ENCODE assay signal across 8 cellular contexts in the genomic region with DNA sequence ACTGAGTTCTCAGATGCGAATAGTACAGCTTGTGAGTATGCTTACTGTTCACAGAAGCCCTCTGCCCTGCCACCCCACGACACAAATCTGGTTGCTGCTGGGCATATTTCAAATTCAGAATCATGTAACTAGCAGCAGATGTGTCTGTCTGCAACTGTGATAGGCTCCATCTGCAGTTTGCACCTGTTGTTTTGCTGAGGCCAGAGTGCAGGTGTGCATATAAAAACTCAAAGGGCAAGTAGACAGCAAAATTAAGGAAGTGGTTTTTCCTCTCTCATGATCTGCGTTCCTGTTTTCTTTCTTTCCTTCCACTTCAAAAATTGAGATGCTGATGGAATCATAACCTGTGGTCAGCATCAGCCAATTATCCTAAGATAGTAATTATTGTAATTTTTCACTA.
DNase-seq lines count a peak whose midpoint lies in the region; ATAC-seq and TF ChIP-seq lines count a peak whose summit lies in the region.

No MANE protein-coding gene starts in this region.

- H3K36me3 Mint-ChIP-seq in activated CD4-positive, alpha-beta T cell treated with anti-CD3 and anti-CD28 coated beads for 36 hours (ENCODE audit: low read depth): no peaks in the 10 kb centered on the region

- H3K36me3 ChIP-seq in colonic mucosa: no peaks in the 10 kb centered on the region
- no peaks in the 10 kb centered on the region for H3K36me3 ChIP-seq in upper lobe of right lung

- no peaks in the 10 kb centered on the region for H3K9me3 Mint-ChIP-seq in activated CD4-positive, alpha-beta T cell treated with anti-CD3 and anti-CD28 coated beads for 36 hours (ENCODE audit: low read depth)

- ATAC-seq in GM18873 (IDR thresholded peaks at IDR 0.05; ENCODE audit: low FRiP score, unreplicated experiment) (peak; percentile 54), HG02763 (IDR thresholded peaks at IDR 0.05; ENCODE audit: unreplicated experiment) (peak; percentile 85), upper lobe of right lung (no peak)
- ATAC-seq in activated CD4-positive, alpha-beta T cell treated with anti-CD3 and anti-CD28 coated beads for 36 hours: no peak

- H3K9me3 ChIP-seq in colonic mucosa: no peaks in the 10 kb centered on the region
- H3K9me3 ChIP-seq in upper lobe of right lung: no peaks in the 10 kb centered on the region

- H3K4me3 Mint-ChIP-seq in activated CD4-positive, alpha-beta T cell treated with anti-CD3 and anti-CD28 coated beads for 36 hours: no peak overlapping the region

- in situ Hi-C loops in G401 (cut with HindIII; ENCODE audit: low sequenced_read_pairs): no loop called here

- H3K4me1 Mint-ChIP-seq in activated CD4-positive, alpha-beta T cell treated with anti-CD3 and anti-CD28 coated beads for 36 hours: peaks cover 7% of the 10 kb centered on the region

- POLR2A ChIA-PET in activated CD4-positive, alpha-beta T cell treated with anti-CD3 and anti-CD28 coated beads for 36 hours (lab: Charles Lee): no interaction called here

- no peak overlapping the region for H3K9ac ChIP-seq in colonic mucosa (ENCODE audit: low read depth in 2 of 2, low read length in 2 of 2)

- CTCF ChIA-PET in activated CD4-positive, alpha-beta T cell treated with anti-CD3 and anti-CD28 coated beads for 36 hours (lab: Charles Lee): no interaction called here

- intact Hi-C loops in colonic mucosa (cut with DNase I) (no loop called here), upper lobe of right lung (cut with DNase I) (no loop called here)
- intact Hi-C loops in activated CD4-positive, alpha-beta T cell treated with anti-CD3 and anti-CD28 coated beads for 36 hours (cut with DNase I, micrococcal nuclease): no loop called here

- H3K27ac ChIP-seq in colonic mucosa (no peak overlapping the region), upper lobe of right lung (no peak overlapping the region)

- no peaks in the 10 kb centered on the region for H3K4me1 ChIP-seq in colonic mucosa
- H3K4me1 ChIP-seq in upper lobe of right lung: no peaks in the 10 kb centered on the region

- H3K27me3 ChIP-seq in colonic mucosa (no peaks in the 10 kb centered on the region), upper lobe of right lung (no peaks in the 10 kb centered on the region)

- TF ChIP-seq CTCF in colonic mucosa (IDR thresholded peaks at IDR 0.05) (no peak), upper lobe of right lung (IDR thresholded peaks at IDR 0.05) (no peak)

- DNase-seq in NCI-H146 (lab: John Stamatoyannopoulos, UW): peak; percentile 95
- DNase-seq in colonic mucosa: peak; percentile 19
- no peak for DNase-seq in G401 (ENCODE audit: low spot score)
- DNase-seq in activated CD4-positive, alpha-beta T cell treated with anti-CD3 and anti-CD28 coated beads for 36 hours: no peak
- DNase-seq in upper lobe of right lung: no peak
- no peak for DNase-seq in GM19238 (ENCODE audit: insufficient read length, low spot score)

- no peaks in the 10 kb centered on the region for H3K27me3 Mint-ChIP-seq in activated CD4-positive, alpha-beta T cell treated with anti-CD3 and anti-CD28 coated beads for 36 hours

- H3K4me3 ChIP-seq in colonic mucosa (no peak overlapping the region), upper lobe of right lung (no peak overlapping the region)

- no peak overlapping the region for H3K27ac Mint-ChIP-seq in activated CD4-positive, alpha-beta T cell treated with anti-CD3 and anti-CD28 coated beads for 36 hours

Comparison
In these comparisons a context has a peak if more than half of its experiments do, and no peak if none do; other contexts are left out.
1. ATAC-seq: peak in GM18873 (single experiment) and HG02763 (single experiment); none in activated CD4-positive, alpha-beta T cell treated with anti-CD3 and anti-CD28 coated beads for 36 hours (single experiment) and upper lobe of right lung (single experiment).
2. DNase-seq: peak in NCI-H146 (single experiment) and colonic mucosa (single experiment); none in G401 (single experiment), activated CD4-positive, alpha-beta T cell treated with anti-CD3 and anti-CD28 coated beads for 36 hours (single experiment), upper lobe of right lung (single experiment) and GM19238 (single experiment).